In the genomic region with DNA sequence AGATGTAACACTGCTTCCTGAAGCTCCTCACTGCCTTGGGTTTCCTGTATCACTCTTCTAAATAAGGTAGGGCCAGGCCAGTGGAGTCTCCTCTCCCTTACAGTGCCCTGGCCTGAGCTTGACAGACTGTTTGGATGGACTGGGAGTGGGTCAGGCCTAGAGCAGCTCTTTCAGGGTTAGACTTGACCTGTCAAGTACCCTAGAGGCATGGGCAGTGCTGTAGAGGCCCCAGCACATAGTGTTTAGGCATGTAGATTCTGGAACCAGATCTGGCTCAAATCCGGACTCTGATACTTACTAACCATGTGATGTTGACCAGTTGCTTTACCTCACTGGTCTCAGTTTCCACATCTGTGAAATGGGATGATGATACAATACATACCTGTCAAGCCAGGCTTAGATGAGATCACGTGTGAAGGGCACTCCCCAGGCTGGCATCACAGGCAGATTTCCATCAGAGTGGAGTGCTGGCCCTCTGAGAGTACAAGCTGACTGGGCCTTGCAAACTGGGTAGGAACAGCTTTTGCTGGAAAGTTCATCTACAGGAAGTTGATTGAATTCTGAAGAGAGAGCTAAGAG, we compare ENCODE assay signal across 17 cellular contexts. TPM values are rescaled to one million over a fixed set of nuclear protein-coding genes. Genes with fewer than 3 reads are reported as not detected.
DNase-seq lines count a peak whose midpoint lies in the region; ATAC-seq and TF ChIP-seq lines count a peak whose summit lies in the region.
"Had no signal": no experiment of that assay in that cellular context is flagged by ENCODE, and none has a peak within 500 bp of the region (broad histone marks: within the 10 kb centered on the region; RNA-seq: fewer than 3 reads in every experiment).

No MANE protein-coding gene starts in this region.

- no peak overlapping the region for H3K27ac Mint-ChIP-seq in stimulated activated naive CD8-positive, alpha-beta T cell treated with anti-CD3 and anti-CD28 coated beads, Interleukin-15, Interleukin-2, amounts not matched to agents 100 ng/mL and 50 ng/mL, for 24 hours
- H3K27ac Mint-ChIP-seq in activated CD4-positive, alpha-beta memory T cell treated with anti-CD3 and anti-CD28 coated beads for 36 hours = peak overlapping the region; percentile 91
- H3K27ac Mint-ChIP-seq in memory B cell = no peak overlapping the region

- DNase-seq in stimulated activated naive CD8-positive, alpha-beta T cell treated with anti-CD3 and anti-CD28 coated beads, Interleukin-15, Interleukin-2, amounts not matched to agents 100 U/mL and 50 U/mL, for 24 hours = no peak
- no peak for DNase-seq in activated CD4-positive, alpha-beta memory T cell treated with anti-CD3 and anti-CD28 coated beads for 36 hours
- DNase-seq in memory B cell (ENCODE audit: low spot score in 2 of 2) = no peak
- no peak for DNase-seq in uterus
- DNase-seq in NCI-H1105 (lab: John Stamatoyannopoulos, UW) = no peak
- DNase-seq in osteoblast (ENCODE audit: insufficient read length, low spot score, missing footprints) = no peak
- DNase-seq: DMS79, left lung, MV-4-11, NCI-H2081, NCI-H526 treated with DMSO at 0.1 percent for 48 hours, trophoblast cell had no signal

- H3K4me2 ChIP-seq in osteoblast (ENCODE audit: insufficient read depth, low read length) = no peak overlapping the region

- H3K4me3 Mint-ChIP-seq in stimulated activated naive CD8-positive, alpha-beta T cell treated with anti-CD3 and anti-CD28 coated beads, Interleukin-15, Interleukin-2, amounts not matched to agents 100 ng/mL and 50 ng/mL, for 24 hours = peak overlapping the region; percentile 35
- peak overlapping the region; percentile 82 for H3K4me3 Mint-ChIP-seq in activated CD4-positive, alpha-beta memory T cell treated with anti-CD3 and anti-CD28 coated beads for 36 hours
- peak overlapping the region; percentile 40 for H3K4me3 Mint-ChIP-seq in memory B cell

- no peaks in the 10 kb centered on the region for H3K4me1 ChIP-seq in uterus
- peaks cover 33% of the 10 kb centered on the region for H3K4me1 ChIP-seq in osteoblast (ENCODE audit: insufficient read depth, low read length)
- H3K4me1 ChIP-seq: prostate gland had no signal

- CTCF ChIA-PET in activated CD4-positive, alpha-beta memory T cell treated with anti-CD3 and anti-CD28 coated beads for 36 hours (lab: Charles Lee) = interaction anchor here (0.6 to 1.9 kb wide), 7 partner anchors 14 to 178 kb away, joined by 3 to 5 read pairs (median 4); no protein-coding TSS in a partner anchor

- H3K9me3 ChIP-seq in uterus (no peaks in the 10 kb centered on the region), osteoblast (ENCODE audit: low read depth, low read length) (no peaks in the 10 kb centered on the region)
- H3K9me3 ChIP-seq: BLaER1, left lung, prostate gland had no signal

- ATAC-seq in stimulated activated naive CD8-positive, alpha-beta T cell treated with anti-CD3 and anti-CD28 coated beads, Interleukin-15, Interleukin-2, amounts not matched to agents 100 U/mL and 50 U/mL, for 24 hours = no peak
- ATAC-seq in memory B cell (ENCODE audit: low read depth) (no peak), HG02973 (IDR thresholded peaks at IDR 0.05; ENCODE audit: unreplicated experiment) (no peak)

- H3K27me3 ChIP-seq in uterus = no peaks in the 10 kb centered on the region
- no peaks in the 10 kb centered on the region for H3K27me3 ChIP-seq in osteoblast (ENCODE audit: insufficient read depth, low read length)
- H3K27me3 ChIP-seq: left lung had no signal

- H3K4me1 Mint-ChIP-seq in stimulated activated naive CD8-positive, alpha-beta T cell treated with anti-CD3 and anti-CD28 coated beads, Interleukin-15, Interleukin-2, amounts not matched to agents 100 ng/mL and 50 ng/mL, for 24 hours (ENCODE audit: low read depth) = peaks cover 27% of the 10 kb centered on the region
- H3K4me1 Mint-ChIP-seq in activated CD4-positive, alpha-beta memory T cell treated with anti-CD3 and anti-CD28 coated beads for 36 hours (ENCODE audit: low read depth) = peaks cover 37% of the 10 kb centered on the region
- H3K4me1 Mint-ChIP-seq in memory B cell = peaks cover 4% of the 10 kb centered on the region

- intact Hi-C loops in activated CD4-positive, alpha-beta memory T cell treated with anti-CD3 and anti-CD28 coated beads for 36 hours (cut with micrococcal nuclease) = loop anchor here (1.0 to 2.0 kb wide), 4 partner anchors 22 to 115 kb away; no protein-coding TSS in a partner anchor
- intact Hi-C loops in uterus (cut with DNase I; ENCODE audit: low total_unique reads) = no loop called here

- H3K27me3 Mint-ChIP-seq in stimulated activated naive CD8-positive, alpha-beta T cell treated with anti-CD3 and anti-CD28 coated beads, Interleukin-15, Interleukin-2, amounts not matched to agents 100 ng/mL and 50 ng/mL, for 24 hours = peaks cover 4% of the 10 kb centered on the region
- no peaks in the 10 kb centered on the region for H3K27me3 Mint-ChIP-seq in activated CD4-positive, alpha-beta memory T cell treated with anti-CD3 and anti-CD28 coated beads for 36 hours
- peaks cover 19% of the 10 kb centered on the region for H3K27me3 Mint-ChIP-seq in memory B cell

- TF ChIP-seq CTCF in uterus (IDR thresholded peaks at IDR 0.05) (no peak), osteoblast (IDR thresholded peaks at IDR 0.05; ENCODE audit: extremely low read depth, low read depth, low read length) (no peak)

- H2AFZ ChIP-seq in osteoblast (ENCODE audit: low read length) = no peak overlapping the region

- H3K4me3 ChIP-seq in uterus = no peak overlapping the region
- no peak overlapping the region for H3K4me3 ChIP-seq in osteoblast (ENCODE audit: insufficient read depth, low read length)
- H3K4me3 ChIP-seq: BLaER1, prostate gland had no signal

- no peaks in the 10 kb centered on the region for H3K9me3 Mint-ChIP-seq in stimulated activated naive CD8-positive, alpha-beta T cell treated with anti-CD3 and anti-CD28 coated beads, Interleukin-15, Interleukin-2, amounts not matched to agents 100 ng/mL and 50 ng/mL, for 24 hours
- H3K9me3 Mint-ChIP-seq in activated CD4-positive, alpha-beta memory T cell treated with anti-CD3 and anti-CD28 coated beads for 36 hours = no peaks in the 10 kb centered on the region
- no peaks in the 10 kb centered on the region for H3K9me3 Mint-ChIP-seq in memory B cell

- TF ChIP-seq POLR2A in uterus (IDR thresholded peaks at IDR 0.05) = no peak

- H3K27ac ChIP-seq in uterus (peak overlapping the region; percentile 58 to 83), osteoblast (ENCODE audit: low read depth, low read length) (no peak overlapping the region)
- H3K27ac ChIP-seq: BLaER1, VCaP had no signal

- H3K36me3 Mint-ChIP-seq in stimulated activated naive CD8-positive, alpha-beta T cell treated with anti-CD3 and anti-CD28 coated beads, Interleukin-15, Interleukin-2, amounts not matched to agents 100 ng/mL and 50 ng/mL, for 24 hours (ENCODE audit: low read depth) = no peaks in the 10 kb centered on the region
- no peaks in the 10 kb centered on the region for H3K36me3 Mint-ChIP-seq in activated CD4-positive, alpha-beta memory T cell treated with anti-CD3 and anti-CD28 coated beads for 36 hours
- H3K36me3 Mint-ChIP-seq in memory B cell = no peaks in the 10 kb centered on the region

- peaks cover 17% of the 10 kb centered on the region for H4K20me1 ChIP-seq in osteoblast (ENCODE audit: insufficient read depth, low read length)
- H4K20me1 ChIP-seq: BLaER1 had no signal

- peaks cover 37% of the 10 kb centered on the region for H3K79me2 ChIP-seq in osteoblast (ENCODE audit: insufficient read depth, low read length)

- H3K36me3 ChIP-seq in uterus = no peaks in the 10 kb centered on the region
- H3K36me3 ChIP-seq in osteoblast (ENCODE audit: insufficient read depth, low read length) = peaks cover 15% of the 10 kb centered on the region
- H3K36me3 ChIP-seq: BLaER1, left lung, prostate gland had no signal

- POLR2A ChIA-PET in activated CD4-positive, alpha-beta memory T cell treated with anti-CD3 and anti-CD28 coated beads for 36 hours (lab: Charles Lee) = interaction anchor here (0.8 to 1.6 kb wide), 6 partner anchors 21 to 127 kb away, joined by 3 to 4 read pairs (median 3); no protein-coding TSS in a partner anchor

RNA-seq across cellular contexts. Expression of a gene that starts 1.4 kb away (rescaled TPM):
- total RNA-seq in activated CD4-positive, alpha-beta memory T cell treated with anti-CD3 and anti-CD28 coated beads for 36 hours = 100 to 1,000 TPM; 213 to 220 TPM
- total RNA-seq in uterus = 100 to 1,000 TPM in 1 of 4 donors, 10 to 100 TPM in 3; 29.6 to 139 (median 53.1) TPM
- 109 and 156 TPM in 2 replicates for total RNA-seq in osteoblast
